1 cellular context compared by ENCODE assay signal in the genomic region with DNA sequence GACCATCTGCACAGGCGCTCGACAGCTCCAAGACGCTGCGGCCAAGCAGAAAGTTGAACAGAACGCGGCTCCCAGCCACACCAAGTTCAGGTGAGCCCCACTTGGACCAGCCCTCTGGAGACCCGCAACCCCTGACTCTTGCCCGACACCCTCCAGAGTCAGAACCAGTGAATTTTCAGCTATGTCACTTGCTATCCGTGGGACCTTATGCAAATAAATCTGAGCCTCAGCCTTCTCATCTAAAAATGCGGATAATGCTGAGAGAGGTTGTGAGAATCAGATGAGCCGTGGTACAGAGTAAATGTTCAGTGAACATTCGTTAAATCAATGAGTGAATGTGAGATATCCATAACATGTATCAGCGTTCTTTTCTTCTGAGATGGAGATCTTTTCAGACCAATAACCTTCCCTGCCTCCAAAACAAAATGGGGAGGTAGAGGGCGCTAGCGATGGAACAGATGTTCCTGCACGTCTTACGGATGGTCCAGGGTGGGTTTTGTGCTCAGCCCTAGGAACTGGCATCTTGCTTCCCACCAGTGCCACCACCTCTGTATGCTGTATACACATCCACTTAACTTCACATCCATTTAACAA.
TF ChIP-seq lines count a peak whose summit lies in the region.

No MANE protein-coding gene starts in this region.

TF ChIP-seq in HepG2, 621 proteins besides CTCF, POLR2A, EP300 and RAD21 (continued from another document):
- TF ChIP-seq, protein P1, sequence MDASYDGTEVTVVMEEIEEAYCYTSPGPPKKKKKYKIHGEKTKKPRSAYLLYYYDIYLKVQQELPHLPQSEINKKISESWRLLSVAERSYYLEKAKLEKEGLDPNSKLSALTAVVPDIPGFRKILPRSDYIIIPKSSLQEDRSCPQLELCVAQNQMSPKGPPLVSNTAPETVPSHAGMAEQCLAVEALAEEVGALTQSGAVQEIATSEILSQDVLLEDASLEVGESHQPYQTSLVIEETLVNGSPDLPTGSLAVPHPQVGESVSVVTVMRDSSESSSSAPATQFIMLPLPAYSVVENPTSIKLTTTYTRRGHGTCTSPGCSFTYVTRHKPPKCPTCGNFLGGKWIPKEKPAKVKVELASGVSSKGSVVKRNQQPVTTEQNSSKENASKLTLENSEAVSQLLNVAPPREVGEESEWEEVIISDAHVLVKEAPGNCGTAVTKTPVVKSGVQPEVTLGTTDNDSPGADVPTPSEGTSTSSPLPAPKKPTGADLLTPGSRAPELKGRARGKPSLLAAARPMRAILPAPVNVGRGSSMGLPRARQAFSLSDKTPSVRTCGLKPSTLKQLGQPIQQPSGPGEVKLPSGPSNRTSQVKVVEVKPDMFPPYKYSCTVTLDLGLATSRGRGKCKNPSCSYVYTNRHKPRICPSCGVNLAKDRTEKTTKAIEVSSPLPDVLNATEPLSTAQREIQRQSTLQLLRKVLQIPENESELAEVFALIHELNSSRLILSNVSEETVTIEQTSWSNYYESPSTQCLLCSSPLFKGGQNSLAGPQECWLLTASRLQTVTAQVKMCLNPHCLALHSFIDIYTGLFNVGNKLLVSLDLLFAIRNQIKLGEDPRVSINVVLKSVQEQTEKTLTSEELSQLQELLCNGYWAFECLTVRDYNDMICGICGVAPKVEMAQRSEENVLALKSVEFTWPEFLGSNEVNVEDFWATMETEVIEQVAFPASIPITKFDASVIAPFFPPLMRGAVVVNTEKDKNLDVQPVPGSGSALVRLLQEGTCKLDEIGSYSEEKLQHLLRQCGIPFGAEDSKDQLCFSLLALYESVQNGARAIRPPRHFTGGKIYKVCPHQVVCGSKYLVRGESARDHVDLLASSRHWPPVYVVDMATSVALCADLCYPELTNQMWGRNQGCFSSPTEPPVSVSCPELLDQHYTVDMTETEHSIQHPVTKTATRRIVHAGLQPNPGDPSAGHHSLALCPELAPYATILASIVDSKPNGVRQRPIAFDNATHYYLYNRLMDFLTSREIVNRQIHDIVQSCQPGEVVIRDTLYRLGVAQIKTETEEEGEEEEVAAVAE (CRISPR knock-in tag; IDR thresholded peaks at IDR 0.05; ENCODE audit: borderline replicate concordance), result no peak
- TF ChIP-seq NFKB2 (CRISPR knock-in tag; IDR thresholded peaks at IDR 0.05; ENCODE audit: borderline replicate concordance) (no peak), SP4 (CRISPR knock-in tag; IDR thresholded peaks at IDR 0.05) (no peak), SETDB1 (CRISPR knock-in tag; IDR thresholded peaks at IDR 0.05; ENCODE audit: borderline replicate concordance) (no peak), ZNF773 (CRISPR knock-in tag; IDR thresholded peaks at IDR 0.05; ENCODE audit: borderline replicate concordance) (0 out of 2 replicates have a peak, but pooled peaks have one; percentile 1), ZNF530 (CRISPR knock-in tag; IDR thresholded peaks at IDR 0.05; ENCODE audit: low read depth) (no peak), ZFX (CRISPR knock-in tag; IDR thresholded peaks at IDR 0.05; ENCODE audit: low read depth) (0 out of 2 replicates have a peak, but pooled peaks have one; percentile 29), ZBTB21 (CRISPR knock-in tag; IDR thresholded peaks at IDR 0.05) (no peak), ZFY (CRISPR knock-in tag; IDR thresholded peaks at IDR 0.05) (peak; percentile 11), NKX3-1 (CRISPR knock-in tag; IDR thresholded peaks at IDR 0.05) (no peak), FOSL2 (CRISPR knock-in tag; IDR thresholded peaks at IDR 0.05) (no peak), PHF8 (CRISPR knock-in tag; IDR thresholded peaks at IDR 0.05) (0 out of 2 replicates have a peak, but pooled peaks have one; percentile 5), MED13 (CRISPR knock-in tag; IDR thresholded peaks at IDR 0.05) (no peak), HHEX (CRISPR knock-in tag; IDR thresholded peaks at IDR 0.05) (no peak), ZNF878 (CRISPR knock-in tag; IDR thresholded peaks at IDR 0.05) (no peak), RXRA (CRISPR knock-in tag; IDR thresholded peaks at IDR 0.05) (no peak), ZNF660 (CRISPR knock-in tag; IDR thresholded peaks at IDR 0.05; ENCODE audit: borderline replicate concordance, low read depth) (no peak), IKZF4 (CRISPR knock-in tag; IDR thresholded peaks at IDR 0.05; ENCODE audit: borderline replicate concordance, low read depth, not compliant biosample characterization) (no peak), ZNF34 (CRISPR knock-in tag; IDR thresholded peaks at IDR 0.05; ENCODE audit: borderline replicate concordance) (no peak), ZNF777 (CRISPR knock-in tag; IDR thresholded peaks at IDR 0.05) (0 out of 2 replicates have a peak, but pooled peaks have one; percentile 8), ZC3H4 (CRISPR knock-in tag; IDR thresholded peaks at IDR 0.05; ENCODE audit: borderline replicate concordance) (no peak), REL (CRISPR knock-in tag; conservative IDR thresholded peaks at IDR 0.05) (0 out of 2 replicates have a peak, but pooled peaks have one; percentile 71), AHR (CRISPR knock-in tag; IDR thresholded peaks at IDR 0.05) (no peak), JARID2 (CRISPR knock-in tag; IDR thresholded peaks at IDR 0.05; ENCODE audit: insufficient replicate concordance) (no peak), HOXA9 (CRISPR knock-in tag; IDR thresholded peaks at IDR 0.05; ENCODE audit: borderline replicate concordance) (0 out of 2 replicates have a peak, but pooled peaks have one; percentile 6), MTA1 (CRISPR knock-in tag; IDR thresholded peaks at IDR 0.05; ENCODE audit: borderline replicate concordance) (no peak), ELF3 (CRISPR knock-in tag; IDR thresholded peaks at IDR 0.05) (no peak), PITX1 (CRISPR knock-in tag; IDR thresholded peaks at IDR 0.05) (0 out of 2 replicates have a peak, but pooled peaks have one; percentile 0), ZNF616 (CRISPR knock-in tag; IDR thresholded peaks at IDR 0.05; ENCODE audit: low read depth) (0 out of 2 replicates have a peak, but pooled peaks have one; percentile 12)
- TF ChIP-seq, protein P2, sequence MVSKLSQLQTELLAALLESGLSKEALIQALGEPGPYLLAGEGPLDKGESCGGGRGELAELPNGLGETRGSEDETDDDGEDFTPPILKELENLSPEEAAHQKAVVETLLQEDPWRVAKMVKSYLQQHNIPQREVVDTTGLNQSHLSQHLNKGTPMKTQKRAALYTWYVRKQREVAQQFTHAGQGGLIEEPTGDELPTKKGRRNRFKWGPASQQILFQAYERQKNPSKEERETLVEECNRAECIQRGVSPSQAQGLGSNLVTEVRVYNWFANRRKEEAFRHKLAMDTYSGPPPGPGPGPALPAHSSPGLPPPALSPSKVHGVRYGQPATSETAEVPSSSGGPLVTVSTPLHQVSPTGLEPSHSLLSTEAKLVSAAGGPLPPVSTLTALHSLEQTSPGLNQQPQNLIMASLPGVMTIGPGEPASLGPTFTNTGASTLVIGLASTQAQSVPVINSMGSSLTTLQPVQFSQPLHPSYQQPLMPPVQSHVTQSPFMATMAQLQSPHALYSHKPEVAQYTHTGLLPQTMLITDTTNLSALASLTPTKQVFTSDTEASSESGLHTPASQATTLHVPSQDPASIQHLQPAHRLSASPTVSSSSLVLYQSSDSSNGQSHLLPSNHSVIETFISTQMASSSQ (IDR thresholded peaks at IDR 0.05; ENCODE audit: low read depth), result no peak
- TF ChIP-seq, protein P2 (CRISPR knock-in tag; IDR thresholded peaks at IDR 0.05; ENCODE audit: borderline replicate concordance), result no peak
- TF ChIP-seq, protein P3, sequence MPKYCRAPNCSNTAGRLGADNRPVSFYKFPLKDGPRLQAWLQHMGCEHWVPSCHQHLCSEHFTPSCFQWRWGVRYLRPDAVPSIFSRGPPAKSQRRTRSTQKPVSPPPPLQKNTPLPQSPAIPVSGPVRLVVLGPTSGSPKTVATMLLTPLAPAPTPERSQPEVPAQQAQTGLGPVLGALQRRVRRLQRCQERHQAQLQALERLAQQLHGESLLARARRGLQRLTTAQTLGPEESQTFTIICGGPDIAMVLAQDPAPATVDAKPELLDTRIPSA (CRISPR knock-in tag; IDR thresholded peaks at IDR 0.05; ENCODE audit: borderline replicate concordance), result no peak
- TF ChIP-seq, protein P4, sequence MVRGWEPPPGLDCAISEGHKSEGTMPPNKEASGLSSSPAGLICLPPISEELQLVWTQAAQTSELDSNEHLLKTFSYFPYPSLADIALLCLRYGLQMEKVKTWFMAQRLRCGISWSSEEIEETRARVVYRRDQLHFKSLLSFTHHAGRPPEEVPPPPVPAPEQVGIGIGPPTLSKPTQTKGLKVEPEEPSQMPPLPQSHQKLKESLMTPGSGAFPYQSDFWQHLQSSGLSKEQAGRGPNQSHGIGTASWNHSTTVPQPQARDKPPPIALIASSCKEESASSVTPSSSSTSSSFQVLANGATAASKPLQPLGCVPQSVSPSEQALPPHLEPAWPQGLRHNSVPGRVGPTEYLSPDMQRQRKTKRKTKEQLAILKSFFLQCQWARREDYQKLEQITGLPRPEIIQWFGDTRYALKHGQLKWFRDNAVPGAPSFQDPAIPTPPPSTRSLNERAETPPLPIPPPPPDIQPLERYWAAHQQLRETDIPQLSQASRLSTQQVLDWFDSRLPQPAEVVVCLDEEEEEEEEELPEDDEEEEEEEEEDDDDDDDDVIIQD (CRISPR knock-in tag; IDR thresholded peaks at IDR 0.05; ENCODE audit: low read depth), result no peak
- TF ChIP-seq, protein P5, sequence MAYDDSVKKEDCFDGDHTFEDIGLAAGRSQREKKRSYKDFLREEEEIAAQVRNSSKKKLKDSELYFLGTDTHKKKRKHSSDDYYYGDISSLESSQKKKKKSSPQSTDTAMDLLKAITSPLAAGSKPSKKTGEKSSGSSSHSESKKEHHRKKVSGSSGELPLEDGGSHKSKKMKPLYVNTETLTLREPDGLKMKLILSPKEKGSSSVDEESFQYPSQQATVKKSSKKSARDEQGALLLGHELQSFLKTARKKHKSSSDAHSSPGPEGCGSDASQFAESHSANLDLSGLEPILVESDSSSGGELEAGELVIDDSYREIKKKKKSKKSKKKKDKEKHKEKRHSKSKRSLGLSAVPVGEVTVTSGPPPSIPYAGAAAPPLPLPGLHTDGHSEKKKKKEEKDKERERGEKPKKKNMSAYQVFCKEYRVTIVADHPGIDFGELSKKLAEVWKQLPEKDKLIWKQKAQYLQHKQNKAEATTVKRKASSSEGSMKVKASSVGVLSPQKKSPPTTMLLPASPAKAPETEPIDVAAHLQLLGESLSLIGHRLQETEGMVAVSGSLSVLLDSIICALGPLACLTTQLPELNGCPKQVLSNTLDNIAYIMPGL (CRISPR knock-in tag; IDR thresholded peaks at IDR 0.05; ENCODE audit: borderline replicate concordance in 1 of 2, low read depth in 1 of 2), result peak in 1 of 2 experiments; percentile 22; a peak in 1 of 4 replicates
- TF ChIP-seq, protein P6, sequence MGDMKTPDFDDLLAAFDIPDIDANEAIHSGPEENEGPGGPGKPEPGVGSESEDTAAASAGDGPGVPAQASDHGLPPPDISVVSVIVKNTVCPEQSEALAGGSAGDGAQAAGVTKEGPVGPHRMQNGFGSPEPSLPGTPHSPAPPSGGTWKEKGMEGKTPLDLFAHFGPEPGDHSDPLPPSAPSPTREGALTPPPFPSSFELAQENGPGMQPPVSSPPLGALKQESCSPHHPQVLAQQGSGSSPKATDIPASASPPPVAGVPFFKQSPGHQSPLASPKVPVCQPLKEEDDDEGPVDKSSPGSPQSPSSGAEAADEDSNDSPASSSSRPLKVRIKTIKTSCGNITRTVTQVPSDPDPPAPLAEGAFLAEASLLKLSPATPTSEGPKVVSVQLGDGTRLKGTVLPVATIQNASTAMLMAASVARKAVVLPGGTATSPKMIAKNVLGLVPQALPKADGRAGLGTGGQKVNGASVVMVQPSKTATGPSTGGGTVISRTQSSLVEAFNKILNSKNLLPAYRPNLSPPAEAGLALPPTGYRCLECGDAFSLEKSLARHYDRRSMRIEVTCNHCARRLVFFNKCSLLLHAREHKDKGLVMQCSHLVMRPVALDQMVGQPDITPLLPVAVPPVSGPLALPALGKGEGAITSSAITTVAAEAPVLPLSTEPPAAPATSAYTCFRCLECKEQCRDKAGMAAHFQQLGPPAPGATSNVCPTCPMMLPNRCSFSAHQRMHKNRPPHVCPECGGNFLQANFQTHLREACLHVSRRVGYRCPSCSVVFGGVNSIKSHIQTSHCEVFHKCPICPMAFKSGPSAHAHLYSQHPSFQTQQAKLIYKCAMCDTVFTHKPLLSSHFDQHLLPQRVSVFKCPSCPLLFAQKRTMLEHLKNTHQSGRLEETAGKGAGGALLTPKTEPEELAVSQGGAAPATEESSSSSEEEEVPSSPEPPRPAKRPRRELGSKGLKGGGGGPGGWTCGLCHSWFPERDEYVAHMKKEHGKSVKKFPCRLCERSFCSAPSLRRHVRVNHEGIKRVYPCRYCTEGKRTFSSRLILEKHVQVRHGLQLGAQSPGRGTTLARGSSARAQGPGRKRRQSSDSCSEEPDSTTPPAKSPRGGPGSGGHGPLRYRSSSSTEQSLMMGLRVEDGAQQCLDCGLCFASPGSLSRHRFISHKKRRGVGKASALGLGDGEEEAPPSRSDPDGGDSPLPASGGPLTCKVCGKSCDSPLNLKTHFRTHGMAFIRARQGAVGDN (CRISPR knock-in tag; IDR thresholded peaks at IDR 0.05), result peak; percentile 62; the same call in 1 of the 2 replicates
- TF ChIP-seq, protein P7, sequence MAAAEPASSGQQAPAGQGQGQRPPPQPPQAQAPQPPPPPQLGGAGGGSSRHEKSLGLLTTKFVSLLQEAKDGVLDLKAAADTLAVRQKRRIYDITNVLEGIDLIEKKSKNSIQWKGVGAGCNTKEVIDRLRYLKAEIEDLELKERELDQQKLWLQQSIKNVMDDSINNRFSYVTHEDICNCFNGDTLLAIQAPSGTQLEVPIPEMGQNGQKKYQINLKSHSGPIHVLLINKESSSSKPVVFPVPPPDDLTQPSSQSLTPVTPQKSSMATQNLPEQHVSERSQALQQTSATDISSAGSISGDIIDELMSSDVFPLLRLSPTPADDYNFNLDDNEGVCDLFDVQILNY (CRISPR knock-in tag; conservative IDR thresholded peaks at IDR 0.05), result no peak
